ENCODE assay signal across 20 cellular contexts in the genomic region with DNA sequence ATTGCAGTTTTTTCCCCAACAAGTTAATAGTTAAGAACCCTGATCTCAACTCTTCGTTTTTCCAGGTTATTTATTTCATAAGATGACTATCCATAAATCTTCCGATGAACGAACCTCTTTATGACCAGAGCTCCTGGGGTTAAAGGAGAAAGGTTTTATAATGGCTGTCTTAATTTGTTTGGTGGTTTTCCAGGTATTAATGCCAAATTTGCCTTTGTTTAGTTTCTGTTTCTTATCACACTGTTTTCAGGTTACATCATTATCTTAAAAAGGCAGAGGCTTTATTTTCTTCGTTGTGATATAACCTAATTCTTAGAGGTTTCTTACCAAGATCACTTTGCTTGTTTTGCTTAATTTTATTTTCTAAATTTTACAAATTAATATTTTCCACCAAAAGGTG. TPM values are rescaled to one million over a fixed set of nuclear protein-coding genes. Genes with fewer than 3 reads are reported as not detected.
DNase-seq lines count a peak whose midpoint lies in the region; ATAC-seq and TF ChIP-seq lines count a peak whose summit lies in the region.
"Had no signal": no experiment of that assay in that cellular context is flagged by ENCODE, and none has a peak within 500 bp of the region (broad histone marks: within the 10 kb centered on the region; RNA-seq: fewer than 3 reads in every experiment).

No MANE protein-coding gene starts in this region.

- H3K36me3 ChIP-seq in GM23338 (ENCODE audit: insufficient read depth) (no peaks in the 10 kb centered on the region), body of pancreas (replicated peaks in 1 of 2; ENCODE audit: insufficient read depth in 1 of 2, low read depth in 2 of 2) (no peaks in the 10 kb centered on the region), parathyroid adenoma (ENCODE audit: control insufficient read depth, insufficient read depth, low read length) (no peaks in the 10 kb centered on the region), Peyer's patch (peaks cover 0 to 3% (median 0%) of the 10 kb centered on the region in 3 donors)
- H3K36me3 ChIP-seq: BE2C had no signal

- H3K27me3 ChIP-seq in GM23338 (ENCODE audit: insufficient read depth) (no peaks in the 10 kb centered on the region), body of pancreas (no peaks in the 10 kb centered on the region), parathyroid adenoma (ENCODE audit: control insufficient read depth, insufficient read depth, low read length) (no peaks in the 10 kb centered on the region), Peyer's patch (no peaks in the 10 kb centered on the region)
- H3K27me3 ChIP-seq: BE2C had no signal

- H3K27me3 Mint-ChIP-seq in GM23338 (ENCODE audit: insufficient read depth, low read depth, poor library complexity): no peaks in the 10 kb centered on the region
- H3K27me3 Mint-ChIP-seq: CD4-positive, CD25-positive, alpha-beta regulatory T cell; CD8-positive, alpha-beta memory T cell had no signal

- no peak overlapping the region for H3K4me2 ChIP-seq in GM23338
- H3K4me2 ChIP-seq in parathyroid adenoma (ENCODE audit: low read length): peak overlapping the region; percentile 20
- H3K4me2 ChIP-seq: KMS-11 had no signal

- no peak for TF ChIP-seq CTCF in GM23338 (conservative IDR thresholded peaks at IDR 0.05; ENCODE audit: low read depth in 2 of 2)
- no peak for TF ChIP-seq CTCF in body of pancreas (IDR thresholded peaks at IDR 0.05)
- TF ChIP-seq CTCF in fibroblast of the aortic adventitia (IDR thresholded peaks at IDR 0.05; ENCODE audit: insufficient read depth, low read length): no peak
- no peak for TF ChIP-seq CTCF in parathyroid adenoma (IDR thresholded peaks at IDR 0.05)
- no peak for TF ChIP-seq CTCF in Peyer's patch (IDR thresholded peaks at IDR 0.05)

- WGBS in body of pancreas, 2 donors: 30 to 32% methylated on average over 4 of the region's 4 CpGs

- H3K9ac ChIP-seq in parathyroid adenoma: no peak overlapping the region
- H3K9ac ChIP-seq: KMS-11 had no signal

- H3K9me3 ChIP-seq in body of pancreas (no peaks in the 10 kb centered on the region), parathyroid adenoma (ENCODE audit: control insufficient read depth, low read length) (no peaks in the 10 kb centered on the region), Peyer's patch (no peaks in the 10 kb centered on the region)
- H3K9me3 ChIP-seq: BE2C had no signal

- DNase-seq in GM23338 (ENCODE audit: low spot score) (no peak), body of pancreas (no peak), fibroblast of the aortic adventitia (ENCODE audit: low read depth) (peak; percentile 19), KBM-7 (no peak), Peyer's patch (no peak), DMS 273 (lab: John Stamatoyannopoulos, UW; ENCODE audit: unreplicated experiment) (no peak)
- DNase-seq: ACHN; BE2C; C1 segment of cervical spinal cord; CD4-positive, CD25-positive, alpha-beta regulatory T cell; CD8-positive, alpha-beta memory T cell; COR-L47; DMS153; DND-41; EL; GOT3; H7 had no signal

- in situ Hi-C loops in KBM-7 (cut with MboI; ENCODE audit: low pct_unique_long_range_greater_than_20kb, low sequenced_read_pairs): no loop called here

- no peaks in the 10 kb centered on the region for H3K9me3 Mint-ChIP-seq in GM23338
- H3K9me3 Mint-ChIP-seq: CD4-positive, CD25-positive, alpha-beta regulatory T cell; CD8-positive, alpha-beta memory T cell had no signal

- H3K4me3 ChIP-seq in GM23338 (no peak overlapping the region), body of pancreas (no peak overlapping the region), fibroblast of the aortic adventitia (ENCODE audit: low read depth, low read length) (no peak overlapping the region), parathyroid adenoma (ENCODE audit: low read depth, low read length) (no peak overlapping the region), Peyer's patch (no peak overlapping the region)

- H3K4me1 ChIP-seq in GM23338 (ENCODE audit: insufficient read depth): peaks cover 24% of the 10 kb centered on the region
- peaks cover 51% of the 10 kb centered on the region for H3K4me1 ChIP-seq in body of pancreas
- H3K4me1 ChIP-seq in parathyroid adenoma: peaks cover 2% of the 10 kb centered on the region
- H3K4me1 ChIP-seq in Peyer's patch: peaks cover 0 to 27% (median 0%) of the 10 kb centered on the region in 4 donors
- H3K4me1 ChIP-seq: BE2C had no signal

- H3K4me3 Mint-ChIP-seq in GM23338: no peak overlapping the region

- peaks cover 83% of the 10 kb centered on the region for H4K20me1 ChIP-seq in GM23338 (replicated peaks; ENCODE audit: insufficient read depth)

- H3K27ac ChIP-seq in GM23338 (ENCODE audit: low read depth): 0 out of 2 replicates have a peak overlapping the region, but pooled peaks have one; percentile 3
- peak overlapping the region in 1 of 4 donors; percentile 12 for H3K27ac ChIP-seq in body of pancreas
- H3K27ac ChIP-seq in parathyroid adenoma: no peak overlapping the region
- no peak overlapping the region for H3K27ac ChIP-seq in Peyer's patch
- H3K27ac ChIP-seq: KMS-11 had no signal

- intact Hi-C loops in body of pancreas (cut with DNase I): no loop called here

- H2AFZ ChIP-seq in GM23338: no peak overlapping the region
- H2AFZ ChIP-seq in parathyroid adenoma: no peak overlapping the region

- no peak overlapping the region for H3K27ac Mint-ChIP-seq in GM23338

- H3F3A ChIP-seq in GM23338 (replicated peaks; ENCODE audit: low read depth): no peaks in the 10 kb centered on the region

- no peaks in the 10 kb centered on the region for H3K9me2 ChIP-seq in GM23338 (ENCODE audit: insufficient read depth)

- no peak for TF ChIP-seq POLR2A in body of pancreas (IDR thresholded peaks at IDR 0.05)
- TF ChIP-seq POLR2A in Peyer's patch (IDR thresholded peaks at IDR 0.05): no peak

- H3K79me2 ChIP-seq in GM23338 (replicated peaks; ENCODE audit: insufficient read depth) (peaks cover 100% of the 10 kb centered on the region), parathyroid adenoma (peaks cover 32% of the 10 kb centered on the region)

- no peaks in the 10 kb centered on the region for H3K36me3 Mint-ChIP-seq in GM23338 (ENCODE audit: low read depth)

- peaks cover 30% of the 10 kb centered on the region for H3K4me1 Mint-ChIP-seq in GM23338

- no peak for ATAC-seq in GM23338
- ATAC-seq in body of pancreas: peak; percentile 59
- ATAC-seq: HCT116 had no signal

TF ChIP-seq in GM23338, 12 proteins besides CTCF, POLR2A, EP300 and RAD21 (continues in another document):
- TF ChIP-seq, protein P1, sequence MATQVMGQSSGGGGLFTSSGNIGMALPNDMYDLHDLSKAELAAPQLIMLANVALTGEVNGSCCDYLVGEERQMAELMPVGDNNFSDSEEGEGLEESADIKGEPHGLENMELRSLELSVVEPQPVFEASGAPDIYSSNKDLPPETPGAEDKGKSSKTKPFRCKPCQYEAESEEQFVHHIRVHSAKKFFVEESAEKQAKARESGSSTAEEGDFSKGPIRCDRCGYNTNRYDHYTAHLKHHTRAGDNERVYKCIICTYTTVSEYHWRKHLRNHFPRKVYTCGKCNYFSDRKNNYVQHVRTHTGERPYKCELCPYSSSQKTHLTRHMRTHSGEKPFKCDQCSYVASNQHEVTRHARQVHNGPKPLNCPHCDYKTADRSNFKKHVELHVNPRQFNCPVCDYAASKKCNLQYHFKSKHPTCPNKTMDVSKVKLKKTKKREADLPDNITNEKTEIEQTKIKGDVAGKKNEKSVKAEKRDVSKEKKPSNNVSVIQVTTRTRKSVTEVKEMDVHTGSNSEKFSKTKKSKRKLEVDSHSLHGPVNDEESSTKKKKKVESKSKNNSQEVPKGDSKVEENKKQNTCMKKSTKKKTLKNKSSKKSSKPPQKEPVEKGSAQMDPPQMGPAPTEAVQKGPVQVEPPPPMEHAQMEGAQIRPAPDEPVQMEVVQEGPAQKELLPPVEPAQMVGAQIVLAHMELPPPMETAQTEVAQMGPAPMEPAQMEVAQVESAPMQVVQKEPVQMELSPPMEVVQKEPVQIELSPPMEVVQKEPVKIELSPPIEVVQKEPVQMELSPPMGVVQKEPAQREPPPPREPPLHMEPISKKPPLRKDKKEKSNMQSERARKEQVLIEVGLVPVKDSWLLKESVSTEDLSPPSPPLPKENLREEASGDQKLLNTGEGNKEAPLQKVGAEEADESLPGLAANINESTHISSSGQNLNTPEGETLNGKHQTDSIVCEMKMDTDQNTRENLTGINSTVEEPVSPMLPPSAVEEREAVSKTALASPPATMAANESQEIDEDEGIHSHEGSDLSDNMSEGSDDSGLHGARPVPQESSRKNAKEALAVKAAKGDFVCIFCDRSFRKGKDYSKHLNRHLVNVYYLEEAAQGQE (IDR thresholded peaks at IDR 0.05; ENCODE audit: unreplicated experiment): no peak
- TF ChIP-seq ZNF331 (CRISPR knock-in tag; IDR thresholded peaks at IDR 0.05; ENCODE audit: low read depth) (no peak), ZNF114 (CRISPR knock-in tag; IDR thresholded peaks at IDR 0.05) (no peak), EZH2 (IDR thresholded peaks at IDR 0.05; ENCODE audit: low read depth, unreplicated experiment) (no peak), POLR2AphosphoS5 (IDR thresholded peaks at IDR 0.05; ENCODE audit: low read depth) (no peak)
- TF ChIP-seq, protein P2, sequence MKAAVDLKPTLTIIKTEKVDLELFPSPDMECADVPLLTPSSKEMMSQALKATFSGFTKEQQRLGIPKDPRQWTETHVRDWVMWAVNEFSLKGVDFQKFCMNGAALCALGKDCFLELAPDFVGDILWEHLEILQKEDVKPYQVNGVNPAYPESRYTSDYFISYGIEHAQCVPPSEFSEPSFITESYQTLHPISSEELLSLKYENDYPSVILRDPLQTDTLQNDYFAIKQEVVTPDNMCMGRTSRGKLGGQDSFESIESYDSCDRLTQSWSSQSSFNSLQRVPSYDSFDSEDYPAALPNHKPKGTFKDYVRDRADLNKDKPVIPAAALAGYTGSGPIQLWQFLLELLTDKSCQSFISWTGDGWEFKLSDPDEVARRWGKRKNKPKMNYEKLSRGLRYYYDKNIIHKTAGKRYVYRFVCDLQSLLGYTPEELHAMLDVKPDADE (IDR thresholded peaks at IDR 0.05): no peak

RNA-seq across cellular contexts. Expression of a gene that starts 10.1 kb away (rescaled TPM):
- total RNA-seq in GM23338 (2014; rRNA removed; shearing (Covaris generic)): 190 and 202 TPM in 2 replicates
- 166 and 185 TPM in 2 replicates for polyA plus RNA-seq in GM23338 (2016; fragmentation: Nextera tagmentation; extraction: Ambion mirVana)
- 100 to 1,000 TPM; 108 to 146 TPM for total RNA-seq in body of pancreas
- total RNA-seq in fibroblast of the aortic adventitia (ENCODE audit: low replicate concordance): 123 and 280 TPM in 2 replicates
- total RNA-seq in Peyer's patch: 100 to 1,000 TPM; 155 to 539 (median 174) TPM
